Comparison of ENCODE assay signal across 1 cellular context in genomic region chr6:169559001-169559441, GRCh38.
TF ChIP-seq lines count a peak whose summit lies in the region.

No MANE protein-coding gene starts in this region.

TF ChIP-seq in SK-N-SH treated with all-trans-retinoic acid at 6 μM for 48 hours, 23 proteins besides CTCF, POLR2A, EP300 and RAD21 (continued from another document):
- TF ChIP-seq TSHZ2 (CRISPR knock-in tag; IDR thresholded peaks at IDR 0.05) (no peak), CSDC2 (CRISPR knock-in tag; IDR thresholded peaks at IDR 0.05) (no peak), CREB5 (CRISPR knock-in tag; IDR thresholded peaks at IDR 0.05; ENCODE audit: low read depth) (no peak), ESRRG (CRISPR knock-in tag; IDR thresholded peaks at IDR 0.05) (no peak), ZFP3 (CRISPR knock-in tag; IDR thresholded peaks at IDR 0.05) (no peak), ZFP30 (CRISPR knock-in tag; IDR thresholded peaks at IDR 0.05) (no peak), ISL1 (CRISPR knock-in tag; IDR thresholded peaks at IDR 0.05) (no peak), ZNF8 (CRISPR knock-in tag; IDR thresholded peaks at IDR 0.05) (no peak), PATZ1 (CRISPR knock-in tag; IDR thresholded peaks at IDR 0.05; ENCODE audit: borderline replicate concordance) (no peak)
- TF ChIP-seq, protein P1, sequence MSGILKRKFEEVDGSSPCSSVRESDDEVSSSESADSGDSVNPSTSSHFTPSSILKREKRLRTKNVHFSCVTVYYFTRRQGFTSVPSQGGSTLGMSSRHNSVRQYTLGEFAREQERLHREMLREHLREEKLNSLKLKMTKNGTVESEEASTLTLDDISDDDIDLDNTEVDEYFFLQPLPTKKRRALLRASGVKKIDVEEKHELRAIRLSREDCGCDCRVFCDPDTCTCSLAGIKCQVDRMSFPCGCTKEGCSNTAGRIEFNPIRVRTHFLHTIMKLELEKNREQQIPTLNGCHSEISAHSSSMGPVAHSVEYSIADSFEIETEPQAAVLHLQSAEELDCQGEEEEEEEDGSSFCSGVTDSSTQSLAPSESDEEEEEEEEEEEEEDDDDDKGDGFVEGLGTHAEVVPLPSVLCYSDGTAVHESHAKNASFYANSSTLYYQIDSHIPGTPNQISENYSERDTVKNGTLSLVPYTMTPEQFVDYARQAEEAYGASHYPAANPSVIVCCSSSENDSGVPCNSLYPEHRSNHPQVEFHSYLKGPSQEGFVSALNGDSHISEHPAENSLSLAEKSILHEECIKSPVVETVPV (CRISPR knock-in tag; IDR thresholded peaks at IDR 0.05), result no peak
TF ChIP-seq in SK-N-SH treated with all-trans-retinoic acid at 6 μM for 48 hours: peak in this region for 0.
